7 cellular contexts compared by ENCODE assay signal in the genomic region with DNA sequence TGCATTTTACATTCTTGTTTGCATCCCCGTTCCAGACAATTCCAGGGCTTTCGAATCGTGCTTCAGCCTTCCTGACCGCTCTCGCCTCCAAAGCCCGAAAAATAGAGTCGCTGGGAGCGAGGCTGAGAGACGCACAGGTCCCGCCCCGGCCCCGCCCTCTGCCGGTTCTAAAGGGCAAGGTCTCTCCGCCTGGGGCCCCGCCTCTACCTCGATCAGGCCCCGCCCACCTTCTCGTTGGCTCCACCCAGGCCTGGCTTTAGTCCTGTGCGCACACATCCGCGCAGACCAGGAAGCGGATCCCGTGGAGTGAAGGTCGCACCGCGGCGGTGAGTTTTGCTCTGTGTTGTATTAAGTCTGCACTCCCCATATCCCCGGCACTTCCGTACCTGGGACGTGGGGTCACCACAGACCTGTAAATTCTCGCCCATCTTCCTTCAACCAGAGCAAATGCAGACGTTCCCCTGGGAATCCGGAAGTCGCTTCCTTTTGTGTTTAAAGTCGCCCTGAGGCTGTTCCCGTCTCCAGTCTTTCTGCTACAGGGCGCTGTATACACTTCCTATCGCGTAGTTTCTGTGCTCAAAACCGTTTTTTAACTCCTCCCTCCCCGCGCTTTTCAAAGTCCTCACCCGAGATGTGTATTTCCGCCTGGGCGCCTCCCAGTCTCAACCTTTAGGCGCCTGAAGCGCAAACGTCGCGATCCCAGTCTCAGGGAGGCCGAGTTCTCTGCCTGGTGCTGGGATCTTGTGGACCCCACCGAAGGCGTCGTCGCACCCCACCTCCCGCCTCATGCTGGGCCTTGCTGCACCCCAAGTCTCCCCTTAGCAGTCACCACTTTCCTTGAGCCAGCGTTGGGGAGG. TPM values are rescaled to one million over a fixed set of nuclear protein-coding genes. Genes with fewer than 3 reads are reported as not detected.
DNase-seq lines count a peak whose midpoint lies in the region; ATAC-seq and FAIRE-seq lines count a peak whose summit lies in the region.

ZNF701 (plus strand) TSS at position 283 of the 857 bp plus-strand sequence. CDS start 3,861 bp downstream, outside the sequence.

- DNase-seq in GM18507 (ENCODE audit: extremely low spot score, insufficient read length, low read depth) (peak; percentile 75), NCI-H226 (peak; percentile 83), dedifferentiated amniotic fluid mesenchymal stem cell (ENCODE audit: extremely low spot score) (peak; percentile 80), left lobe of liver (ENCODE audit: low spot score) (peak; percentile 85)
- peak; percentile 96 for DNase-seq in activated CD4-positive, alpha-beta T cell treated with anti-CD3 and anti-CD28 coated beads, Interleukin-2, amount 50 U/mL, for 1 hour
- peak; percentile 93 to 96 for DNase-seq in stimulated activated CD4-positive, alpha-beta T cell treated with anti-CD3 and anti-CD28 coated beads, Interleukin-2, amount 100 ng/mL, for 24 hours

- peak; percentile 70 for FAIRE-seq in GM18507 (lab: Jason Lieb, UNC)

- ATAC-seq in HG03039 (IDR thresholded peaks at IDR 0.05; ENCODE audit: unreplicated experiment) (peak; percentile 94), left lobe of liver (peak; percentile 96)

RNA-seq across cellular contexts. Expression of gene ZNF701, which starts in this region (rescaled TPM):
- 4.1 TPM for total RNA-seq in left lobe of liver

Comparison
In these comparisons a context has a peak if more than half of its experiments do, and no peak if none do; other contexts are left out.
1. Peak in every context shown above with its lines: DNase-seq and ATAC-seq.